24 cellular contexts compared by ENCODE assay signal in the genomic region with DNA sequence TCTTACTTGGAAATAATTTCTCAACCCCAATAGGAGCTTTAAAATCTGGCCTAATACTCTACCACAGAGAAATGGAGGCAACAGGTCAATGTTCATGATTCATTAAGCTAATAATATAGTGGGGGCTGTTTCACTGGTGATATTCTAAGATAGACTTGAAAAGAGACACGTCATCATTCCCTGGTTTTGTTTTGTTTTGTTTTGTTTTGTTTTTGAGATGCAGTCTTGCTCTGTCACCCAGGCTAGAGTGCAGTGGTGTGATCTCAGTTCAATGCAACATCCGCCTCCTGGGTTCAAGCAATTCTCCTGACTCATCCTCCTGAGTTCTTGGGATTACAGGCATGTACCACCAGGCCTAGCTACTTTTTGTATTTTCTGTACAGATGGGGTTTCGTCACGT. TPM values are rescaled to one million over a fixed set of nuclear protein-coding genes. Genes with fewer than 3 reads are reported as not detected.
DNase-seq lines count a peak whose midpoint lies in the region; ATAC-seq and TF ChIP-seq lines count a peak whose summit lies in the region.
"Had no signal": no experiment of that assay in that cellular context is flagged by ENCODE, and none has a peak within 500 bp of the region (broad histone marks: within the 10 kb centered on the region; RNA-seq: fewer than 3 reads in every experiment).

No MANE protein-coding gene starts in this region.

- peaks cover 14 to 23% of the 10 kb centered on the region in 2 experiments for H3K4me1 Mint-ChIP-seq in H9
- H3K4me1 Mint-ChIP-seq: stimulated activated naive B cell treated with anti-CD40 and anti-IgM and Interleukin-4, amounts not matched to agents 10 μg/mL and 1 μg/mL and 100 μg/mL, for 72 hours had no signal

- H2AFZ ChIP-seq in H9 (ENCODE audit: low read length) (no peak overlapping the region), PC-3 (ENCODE audit: low read length) (0 out of 2 replicates have a peak overlapping the region, but pooled peaks have one; percentile 26), trophoblast cell (ENCODE audit: insufficient read depth, low read length, poor library complexity) (no peak overlapping the region)

- H2BK12ac ChIP-seq in H9 (ENCODE audit: insufficient read length, low read depth, low read length) (no peak overlapping the region), trophoblast cell (ENCODE audit: low read length) (no peak overlapping the region)

- H4K20me1 ChIP-seq in H9 (ENCODE audit: control insufficient read depth, insufficient read depth, insufficient read length) (no peaks in the 10 kb centered on the region), PC-3 (ENCODE audit: low read length) (no peaks in the 10 kb centered on the region)

- no peak overlapping the region for H3K56ac ChIP-seq in H9 (ENCODE audit: insufficient read length, low read depth, low read length)

- TF ChIP-seq POLR2A in prostate gland (IDR thresholded peaks at IDR 0.05) (no peak), body of pancreas (IDR thresholded peaks at IDR 0.05) (no peak), spleen (IDR thresholded peaks at IDR 0.05) (no peak)

- no peaks in the 10 kb centered on the region for H3K36me3 Mint-ChIP-seq in H9 (ENCODE audit: insufficient read depth in 1 of 3, low read depth in 3 of 3)
- H3K36me3 Mint-ChIP-seq: CD8-positive, alpha-beta T cell; stimulated activated naive B cell treated with anti-CD40 and anti-IgM and Interleukin-4, amounts not matched to agents 10 μg/mL and 1 μg/mL and 100 μg/mL, for 72 hours had no signal

- H2BK20ac ChIP-seq in H9 (ENCODE audit: low read depth, low read length, poor library complexity, severe bottlenecking) = no peak overlapping the region

- no peak overlapping the region for H3T11ph ChIP-seq in H9 (ENCODE audit: low read length)

- TF ChIP-seq CTCF in H9 (conservative IDR thresholded peaks at IDR 0.05) = no peak
- no peak for TF ChIP-seq CTCF in PC-3 (conservative IDR thresholded peaks at IDR 0.05; ENCODE audit: low read depth, low read length)
- no peak for TF ChIP-seq CTCF in cardiac fibroblast (IDR thresholded peaks at IDR 0.05; ENCODE audit: low read depth, low read length)
- TF ChIP-seq CTCF in prostate gland (IDR thresholded peaks at IDR 0.05) = no peak
- no peak for TF ChIP-seq CTCF in body of pancreas (IDR thresholded peaks at IDR 0.05)
- TF ChIP-seq CTCF in spleen (IDR thresholded peaks at IDR 0.05 in 8 of 11, conservative IDR thresholded peaks at IDR 0.05 in 3 of 11) = no peak

- POLR2A ChIA-PET in PC-3 (lab: Charles Lee; ENCODE audit: unreplicated experiment) = no interaction called here

- no peak overlapping the region for H3K4me2 ChIP-seq in H9 (ENCODE audit: insufficient read depth, insufficient read length, low read length)
- H3K4me2 ChIP-seq in PC-3 (ENCODE audit: low read length) = peak overlapping the region; percentile 34; the same call in 1 of the 2 replicates
- no peak overlapping the region for H3K4me2 ChIP-seq in trophoblast cell (ENCODE audit: low read length)
- H3K4me2 ChIP-seq: SK-N-SH had no signal

- H3K27me3 ChIP-seq in H9 (ENCODE audit: insufficient read depth, low read length) = no peaks in the 10 kb centered on the region
- H3K27me3 ChIP-seq in PC-3 (ENCODE audit: low read length) = no peaks in the 10 kb centered on the region
- no peaks in the 10 kb centered on the region for H3K27me3 ChIP-seq in trophoblast cell (ENCODE audit: insufficient read depth, low read length)
- H3K27me3 ChIP-seq in prostate gland (replicated peaks; ENCODE audit: insufficient read depth) = no peaks in the 10 kb centered on the region
- H3K27me3 ChIP-seq in body of pancreas = no peaks in the 10 kb centered on the region
- no peaks in the 10 kb centered on the region for H3K27me3 ChIP-seq in spleen (replicated peaks in 1 of 7)
- H3K27me3 ChIP-seq: thyroid gland had no signal

- ATAC-seq in PC-3 = no peak
- no peak for ATAC-seq in body of pancreas
- ATAC-seq: CD8-positive, alpha-beta T cell; lower lobe of right lung; stimulated activated naive B cell treated with anti-CD40 and anti-IgM and Interleukin-4, amounts not matched to agents 10 μg/mL and 1 μg/mL and 100 μg/mL, for 72 hours had no signal

- H3K18ac ChIP-seq in H9 (ENCODE audit: insufficient read length, low read depth, low read length) (no peak overlapping the region), trophoblast cell (ENCODE audit: low read length) (no peak overlapping the region)

- BruUV-seq in PC-3 (replicated peaks; lab: Mats Ljungman, UMichigan) = no TSS peak

- H3K9me3 ChIP-seq in H9 (ENCODE audit: control insufficient read depth, low read depth, low read length) (no peaks in the 10 kb centered on the region), PC-3 (ENCODE audit: low read length) (no peaks in the 10 kb centered on the region), trophoblast cell (ENCODE audit: insufficient read depth, low read depth, low read length) (no peaks in the 10 kb centered on the region), prostate gland (no peaks in the 10 kb centered on the region), body of pancreas (no peaks in the 10 kb centered on the region), spleen (no peaks in the 10 kb centered on the region)
- H3K9me3 ChIP-seq: lower lobe of right lung, SK-N-SH, thyroid gland had no signal

- CTCF ChIA-PET in PC-3 (lab: Charles Lee) = no interaction called here

- H4K5ac ChIP-seq in H9 (ENCODE audit: insufficient read length, low read depth, low read length) = no peak overlapping the region

- H3K79me1 ChIP-seq in H9 (ENCODE audit: insufficient read depth, low read depth, low read length, poor library complexity, severe bottlenecking) = no peaks in the 10 kb centered on the region
- no peaks in the 10 kb centered on the region for H3K79me1 ChIP-seq in trophoblast cell (ENCODE audit: low read length)

- no peak overlapping the region for H2AK5ac ChIP-seq in H9 (ENCODE audit: insufficient read length, low read length)
- no peak overlapping the region for H2AK5ac ChIP-seq in trophoblast cell (ENCODE audit: low read length)

- no peak overlapping the region for H3K4me3 ChIP-seq in PC-3 (ENCODE audit: low read length)
- H3K4me3 ChIP-seq in cardiac fibroblast (replicated peaks in 1 of 2; ENCODE audit: low read depth in 2 of 2, low read length in 2 of 2) = no peak overlapping the region
- H3K4me3 ChIP-seq in trophoblast cell (ENCODE audit: low read depth, low read length) = no peak overlapping the region
- H3K4me3 ChIP-seq in prostate gland = no peak overlapping the region
- no peak overlapping the region for H3K4me3 ChIP-seq in body of pancreas
- H3K4me3 ChIP-seq in spleen = no peak overlapping the region
- H3K4me3 ChIP-seq: lower lobe of right lung, skin epidermis, thyroid gland had no signal

- no CpG with 5 or more reads among the region's 4 CpGs for WGBS in H9 (ENCODE audit: extremely low coverage, insufficient read length, low lambda C conversion rate)
- WGBS in trophoblast cell (ENCODE audit: extremely low coverage, insufficient coverage, insufficient read length) = no CpG with 5 or more reads among the region's 4 CpGs
- 92% methylated on average over 4 of the region's 4 CpGs for WGBS in prostate gland
- 83 to 89% methylated on average over 4 of the region's 4 CpGs for WGBS in body of pancreas, 2 donors
- 86 to 94% (median 94%) methylated on average over 4 of the region's 4 CpGs for WGBS in spleen, 5 donors

- H2BK120ac ChIP-seq in H9 (ENCODE audit: low read depth, low read length, poor library complexity, severe bottlenecking) = no peak overlapping the region
- H2BK120ac ChIP-seq in trophoblast cell (ENCODE audit: insufficient read depth, low read length, poor library complexity) = no peak overlapping the region

- no peak overlapping the region for H2BK15ac ChIP-seq in H9 (ENCODE audit: low read depth, low read length)

- H3K23me2 ChIP-seq in H9 (ENCODE audit: insufficient read length, low read depth, low read length, poor library complexity, severe bottlenecking) = no peaks in the 10 kb centered on the region

- H3K27ac Mint-ChIP-seq in H9 = 0 out of 7 replicates have a peak overlapping the region, but pooled peaks of 2 of the 3 experiments have one; percentile 39 to 45
- H3K27ac Mint-ChIP-seq: CD8-positive, alpha-beta T cell; stimulated activated naive B cell treated with anti-CD40 and anti-IgM and Interleukin-4, amounts not matched to agents 10 μg/mL and 1 μg/mL and 100 μg/mL, for 72 hours had no signal

- DNase-seq in H9 (no peak), PC-3 (peak; percentile 27), cardiac fibroblast (ENCODE audit: low read depth in 2 of 2) (peak; percentile 16 to 92), trophoblast cell (peak; percentile 17 to 48), prostate gland (ENCODE audit: low spot score) (no peak), body of pancreas (no peak), spleen (no peak), GM03348 (ENCODE audit: low spot score) (no peak)
- DNase-seq: activated CD4-positive, alpha-beta T cell treated with anti-CD3 and anti-CD28 coated beads, Interleukin-2, amount 50 U/mL, for 4 hours; activated effector memory CD4-positive, alpha-beta T cell treated with anti-CD3 and anti-CD28 coated beads, Interleukin-2, amount 50 U/mL, for 16 hours; amygdala; CD8-positive, alpha-beta T cell; cerebellar nuclear complex; DMS153; effector CD4-positive, alpha-beta T cell; GF-D8; lower lobe of right lung; NCI-H187; NCI-H69; SK-N-SH; stimulated activated CD4-positive, alpha-beta T cell treated with anti-CD3 and anti-CD28 coated beads, Interleukin-2, amount 100 ng/mL, for 48 hours; stimulated activated naive B cell treated with anti-CD40 and anti-IgM and Interleukin-4, amounts not matched to agents 10 μg/mL and 1 μg/mL and 100 μg/mL, for 72 hours; thyroid gland had no signal

- no peak overlapping the region for H3K4me3 Mint-ChIP-seq in H9
- H3K4me3 Mint-ChIP-seq: CD8-positive, alpha-beta T cell; stimulated activated naive B cell treated with anti-CD40 and anti-IgM and Interleukin-4, amounts not matched to agents 10 μg/mL and 1 μg/mL and 100 μg/mL, for 72 hours had no signal

- no peaks in the 10 kb centered on the region; the same call in none of the 2 replicates for H3K9me2 ChIP-seq in PC-3 (replicated peaks; ENCODE audit: low read length)
- H3K9me2 ChIP-seq: SK-N-SH had no signal

- no peak overlapping the region for H4K91ac ChIP-seq in H9 (ENCODE audit: insufficient read length, low read depth, low read length)
- no peak overlapping the region for H4K91ac ChIP-seq in trophoblast cell (ENCODE audit: low read depth, low read length)

- H3K23ac ChIP-seq in H9 (ENCODE audit: insufficient read length, low read depth, low read length) (no peak overlapping the region), trophoblast cell (ENCODE audit: low read length) (no peak overlapping the region)

- H3K4ac ChIP-seq in H9 (ENCODE audit: low read depth, low read length) = no peak overlapping the region
- H3K4ac ChIP-seq in trophoblast cell (ENCODE audit: low read depth, low read length) = no peak overlapping the region

- no peak overlapping the region for H3K14ac ChIP-seq in H9 (ENCODE audit: insufficient read depth, low read length)
- no peak overlapping the region for H3K14ac ChIP-seq in trophoblast cell (ENCODE audit: low read length)

- intact Hi-C loops in PC-3 (cut with micrococcal nuclease) (no loop called here), prostate gland (cut with DNase I) (no loop called here), body of pancreas (cut with DNase I) (no loop called here), spleen (cut with DNase I; ENCODE audit: low total_unique reads) (no loop called here)

- H3K9me3 Mint-ChIP-seq in H9 = no peaks in the 10 kb centered on the region
- H3K9me3 Mint-ChIP-seq: CD8-positive, alpha-beta T cell; stimulated activated naive B cell treated with anti-CD40 and anti-IgM and Interleukin-4, amounts not matched to agents 10 μg/mL and 1 μg/mL and 100 μg/mL, for 72 hours had no signal

- H3K27me3 Mint-ChIP-seq in H9 (ENCODE audit: low read depth) = no peaks in the 10 kb centered on the region

- H3K4me1 ChIP-seq in H9 (ENCODE audit: insufficient read depth, low read length) (peaks cover 3% of the 10 kb centered on the region; the same call in 1 of the 2 replicates), PC-3 (ENCODE audit: insufficient read depth, low read length) (peaks cover 10% of the 10 kb centered on the region), trophoblast cell (ENCODE audit: control insufficient read depth in 1 of 2, insufficient read depth in 2 of 2, low read length in 2 of 2) (no peaks in the 10 kb centered on the region), prostate gland (replicated peaks) (no peaks in the 10 kb centered on the region), body of pancreas (no peaks in the 10 kb centered on the region), spleen (no peaks in the 10 kb centered on the region)
- H3K4me1 ChIP-seq: lower lobe of right lung, thyroid gland had no signal

- H3K9ac ChIP-seq in H9 (ENCODE audit: extremely low read depth, insufficient read length, low read length) = no peak overlapping the region
- no peak overlapping the region for H3K9ac ChIP-seq in PC-3 (ENCODE audit: low read length)
- H3K9ac ChIP-seq in trophoblast cell (ENCODE audit: low read length) = no peak overlapping the region
- H3K9ac ChIP-seq: SK-N-SH had no signal

- no peak overlapping the region for H4K8ac ChIP-seq in H9 (replicated peaks; ENCODE audit: insufficient read length, low read depth, low read length)
- no peak overlapping the region for H4K8ac ChIP-seq in trophoblast cell (ENCODE audit: low read depth, low read length)

- no peak overlapping the region for H4K12ac ChIP-seq in trophoblast cell (ENCODE audit: low read depth, low read length)

- H3K36me3 ChIP-seq in PC-3 (ENCODE audit: low read depth, low read length) (no peaks in the 10 kb centered on the region), trophoblast cell (ENCODE audit: control insufficient read depth in 1 of 2, insufficient read depth in 2 of 2, low read length in 2 of 2) (peaks cover 0 to 1% of the 10 kb centered on the region in 2 experiments), prostate gland (no peaks in the 10 kb centered on the region), body of pancreas (replicated peaks in 1 of 2; ENCODE audit: insufficient read depth in 1 of 2, low read depth in 2 of 2) (no peaks in the 10 kb centered on the region), spleen (no peaks in the 10 kb centered on the region)
- H3K36me3 ChIP-seq: lower lobe of right lung, thyroid gland had no signal

- H3F3A ChIP-seq in PC-3 (ENCODE audit: low read length, unreplicated experiment) = no peaks in the 10 kb centered on the region

- H2BK5ac ChIP-seq in H9 (ENCODE audit: insufficient read length, low read length) = no peak overlapping the region
- H2BK5ac ChIP-seq in trophoblast cell (ENCODE audit: low read depth, low read length, poor library complexity) = no peak overlapping the region

- H3K79me2 ChIP-seq in H9 (ENCODE audit: insufficient read depth, low read length) (no peaks in the 10 kb centered on the region), PC-3 (ENCODE audit: low read length) (no peaks in the 10 kb centered on the region), trophoblast cell (ENCODE audit: control insufficient read depth, insufficient read depth, low read length, poor library complexity) (no peaks in the 10 kb centered on the region)

- H3K27ac ChIP-seq in H9 (ENCODE audit: insufficient read length, low read depth, low read length) (no peak overlapping the region), PC-3 (ENCODE audit: low read length) (no peak overlapping the region), trophoblast cell (ENCODE audit: low read depth, low read length) (no peak overlapping the region), prostate gland (no peak overlapping the region), body of pancreas (no peak overlapping the region), spleen (no peak overlapping the region)
- H3K27ac ChIP-seq: lower lobe of right lung, thyroid gland had no signal

RNA-seq across cellular contexts. Expression of gene SOS1, which starts 37.5 kb away (rescaled TPM):
- total RNA-seq in H9 (2021) (31.1 and 35.8 TPM in 2 replicates), PC-3 (2014; rRNA removed) (9.7 and 10.5 TPM in 2 replicates), prostate gland (10 to 100 TPM; 35.0 to 54.1 TPM), body of pancreas (10 to 100 TPM; 13.7 to 67.6 TPM), spleen (10 to 100 TPM; 38.4 to 85.8 (median 49.1) TPM)
- polyA plus RNA-seq in trophoblast cell (2013) = 31.6 and 32.3 TPM in 2 replicates
- 1 to 10 TPM; 5.9 to 7.0 (median 6.7) TPM for polyA plus RNA-seq in spleen

Comparison
In these comparisons a context has a peak if more than half of its experiments do, and no peak if none do; other contexts are left out.
1. DNase-seq: peak in PC-3 (single experiment), cardiac fibroblast (2 of 2) and trophoblast cell (2 of 2); none in H9 (single experiment), prostate gland (single experiment), body of pancreas (0 of 4), spleen (single experiment) and GM03348 (single experiment).